ENCODE assay signal across 2 cellular contexts in genomic region chr15:63417274-63417673, GRCh38. TPM values are rescaled to one million over a fixed set of nuclear protein-coding genes. Genes with fewer than 3 reads are reported as not detected.
"Had no signal": no experiment of that assay in that cellular context is flagged by ENCODE, and none has a peak within 500 bp of the region (broad histone marks: within the 10 kb centered on the region; RNA-seq: fewer than 3 reads in every experiment).

No MANE protein-coding gene starts in this region.

RNA-seq across cellular contexts. Expression of gene CA12, which starts 35.6 kb away (rescaled TPM):
- total RNA-seq: mononuclear cell, natural killer cell had no signal
